ENCODE assay signal across 9 cellular contexts in the genomic region with DNA sequence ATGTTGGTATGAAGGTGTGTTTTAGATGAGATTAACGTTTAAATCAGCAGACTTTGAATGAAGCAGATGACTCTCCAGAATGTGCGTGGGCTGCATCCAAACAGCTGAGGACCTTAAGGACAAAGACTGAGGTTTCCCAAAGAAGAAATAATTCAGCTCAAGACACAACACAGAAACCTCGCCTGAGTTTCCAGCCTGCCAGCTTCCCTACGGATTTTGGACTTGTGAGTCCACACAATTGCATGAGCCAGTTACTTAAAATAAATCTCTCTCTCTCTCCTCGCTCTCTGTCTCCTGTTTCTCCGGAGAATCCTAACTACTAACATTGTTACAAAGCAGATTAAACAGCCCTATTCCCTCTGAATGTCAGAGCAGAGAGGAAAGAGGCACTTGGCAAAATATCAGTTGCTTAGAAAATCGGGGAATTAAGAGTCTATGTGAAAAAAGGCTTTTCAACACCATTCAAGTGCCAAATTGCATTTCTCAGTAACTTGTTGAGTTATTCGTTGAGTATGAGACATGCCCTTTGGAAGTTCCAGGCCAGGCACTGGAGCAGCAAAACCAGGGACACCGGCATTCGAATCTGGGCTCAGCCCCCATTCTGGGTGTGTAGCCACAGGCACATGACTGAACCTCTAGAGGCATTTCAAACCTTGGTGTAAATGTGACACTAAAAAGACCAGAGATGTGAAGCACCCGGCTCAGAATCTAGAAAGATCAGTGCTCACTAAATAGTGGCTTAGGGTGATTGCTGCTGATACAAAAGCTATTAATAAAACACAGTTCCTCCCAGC.
DNase-seq lines count a peak whose midpoint lies in the region; TF ChIP-seq lines count a peak whose summit lies in the region.
"Had no signal": no experiment of that assay in that cellular context is flagged by ENCODE, and none has a peak within 500 bp of the region (broad histone marks: within the 10 kb centered on the region; RNA-seq: fewer than 3 reads in every experiment).

No MANE protein-coding gene starts in this region.

- TF ChIP-seq CTCF in brain (conservative IDR thresholded peaks at IDR 0.05), result no peak
- TF ChIP-seq CTCF in hepatocyte (IDR thresholded peaks at IDR 0.05; ENCODE audit: poor library complexity), result no peak
- no peak for TF ChIP-seq CTCF in mesothelial cell of epicardium (IDR thresholded peaks at IDR 0.05; ENCODE audit: unreplicated experiment)

- H3K9ac ChIP-seq in skeletal muscle satellite cell (ENCODE audit: low read depth, low read length), result peak overlapping the region; percentile 80

- H3K4me3 ChIP-seq in hepatocyte, result no peak overlapping the region
- peak overlapping the region; percentile 17 for H3K4me3 ChIP-seq in skeletal muscle satellite cell (ENCODE audit: low read length)

- H3K27ac ChIP-seq in hepatocyte, result peak overlapping the region; percentile 89

- H3K4me1 ChIP-seq in hepatocyte (ENCODE audit: insufficient read depth), result peaks cover 16% of the 10 kb centered on the region
- peaks cover 40% of the 10 kb centered on the region for H3K4me1 ChIP-seq in skeletal muscle satellite cell (ENCODE audit: control insufficient read depth, insufficient read depth, low read length)

- H3K4me1 Mint-ChIP-seq in brain, result peaks cover 53% of the 10 kb centered on the region
- no peaks in the 10 kb centered on the region for H3K4me1 Mint-ChIP-seq in mesothelial cell of epicardium

- H3K27ac Mint-ChIP-seq in brain (peak overlapping the region in 4 of 5 experiments; percentile 73 to 92 (median 90)), mesothelial cell of epicardium (no peak overlapping the region)

- H3K9me3 Mint-ChIP-seq in brain, result no peaks in the 10 kb centered on the region
- no peaks in the 10 kb centered on the region for H3K9me3 Mint-ChIP-seq in mesothelial cell of epicardium

- peak overlapping the region; percentile 14 for H2AFZ ChIP-seq in hepatocyte

- peak overlapping the region; percentile 57 for H3K4me2 ChIP-seq in hepatocyte
- peak overlapping the region; percentile 58 for H3K4me2 ChIP-seq in skeletal muscle satellite cell (ENCODE audit: low read length)

- H3K79me2 ChIP-seq in hepatocyte, result no peaks in the 10 kb centered on the region

- no peaks in the 10 kb centered on the region for H3K9me2 ChIP-seq in hepatocyte (replicated peaks; ENCODE audit: insufficient read depth)

- H3K27me3 Mint-ChIP-seq in brain (no peaks in the 10 kb centered on the region), mesothelial cell of epicardium (ENCODE audit: low read depth) (peaks cover 4% of the 10 kb centered on the region)

- no peaks in the 10 kb centered on the region for H3K27me3 ChIP-seq in hepatocyte
- H3K27me3 ChIP-seq in skeletal muscle satellite cell (ENCODE audit: control insufficient read depth, insufficient read depth, low read length), result no peaks in the 10 kb centered on the region

- DNase-seq in G401 (ENCODE audit: low spot score), result peak; percentile 48
- no peak for DNase-seq in hepatocyte (ENCODE audit: low spot score)
- no peak for DNase-seq in NCI-H82 treated with DMSO at 0.1 percent for 48 hours (lab: John Stamatoyannopoulos, UW; ENCODE audit: unreplicated experiment)
- DNase-seq in mesothelial cell of epicardium (ENCODE audit: low spot score in 2 of 2, unreplicated experiment in 2 of 2), result no peak
- no peak for DNase-seq in DMS53 (lab: John Stamatoyannopoulos, UW)
- no peak for DNase-seq in stimulated activated CD4-positive, alpha-beta T cell treated with anti-CD3 and anti-CD28 coated beads, Interleukin-4, amount 100 ng/mL, for 24 hours
- DNase-seq: NCI-H2227 treated with DMSO at 0.1 percent for 48 hours had no signal

- H4K20me1 ChIP-seq in hepatocyte (ENCODE audit: insufficient read depth, poor library complexity, severe bottlenecking), result no peaks in the 10 kb centered on the region

- H3K9me3 ChIP-seq in hepatocyte (ENCODE audit: low read depth) (no peaks in the 10 kb centered on the region), skeletal muscle satellite cell (replicated peaks; ENCODE audit: low read length) (no peaks in the 10 kb centered on the region)

- WGBS in hepatocyte (ENCODE audit: low lambda C conversion rate, missing lambda C conversion rate), result 75% methylated on average over 11 of the region's 11 CpGs

- H3K4me3 Mint-ChIP-seq in brain (peak overlapping the region in 3 of 5 experiments; percentile 1 to 68 (median 1)), mesothelial cell of epicardium (no peak overlapping the region)

- H3K36me3 Mint-ChIP-seq in brain (peaks cover 4% of the 10 kb centered on the region), mesothelial cell of epicardium (no peaks in the 10 kb centered on the region)

- H3K36me3 ChIP-seq in hepatocyte (replicated peaks; ENCODE audit: insufficient read depth, low read depth), result no peaks in the 10 kb centered on the region
- H3K36me3 ChIP-seq in skeletal muscle satellite cell (ENCODE audit: insufficient read depth, low read length), result no peaks in the 10 kb centered on the region

- in situ Hi-C loops in G401 (cut with HindIII; ENCODE audit: low sequenced_read_pairs), result no loop called here
